ENCODE assay signal across 8 cellular contexts in the genomic region with DNA sequence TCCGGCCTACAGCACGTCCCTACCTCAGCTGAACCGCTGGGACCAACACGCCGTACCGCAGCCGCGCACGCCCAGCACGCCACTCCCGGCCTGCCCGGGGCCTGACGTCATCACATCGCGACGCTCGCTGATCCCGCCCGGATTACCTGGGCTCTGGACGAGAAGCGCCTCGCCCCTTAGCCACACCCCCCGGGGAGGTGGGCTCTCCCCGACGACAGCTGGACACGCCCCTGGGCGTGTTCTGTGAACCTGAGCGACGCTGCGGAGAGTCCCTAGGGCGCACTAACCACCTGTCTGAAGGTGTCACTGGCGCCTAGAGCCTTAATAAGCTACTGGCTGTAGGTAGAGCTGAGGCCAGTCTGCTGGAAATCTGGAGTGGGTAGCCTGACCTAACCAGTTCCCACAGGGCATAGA. TPM values are rescaled to one million over a fixed set of nuclear protein-coding genes. Genes with fewer than 3 reads are reported as not detected.
A peak's percentile ranks its signal among the peaks of the same experiment; 100 is the strongest.
DNase-seq lines count a peak whose midpoint lies in the region; ATAC-seq, FAIRE-seq and TF ChIP-seq lines count a peak whose summit lies in the region.
"Not testable (repeated sequence)": the region's sequence is repeated elsewhere in the genome, so short reads cannot be mapped to it uniquely, and the experiment has no call there.

Gene ZNG1A, minus strand, starts transcription at position 87 of the 414 bp plus-strand sequence. CDS start 87 bp downstream, outside the sequence.

- not testable (repeated sequence) for H3K9me3 ChIP-seq in SU-DHL-6 (ENCODE audit: insufficient read depth, low read length); ectodermal cell (ENCODE audit: control insufficient read depth, low read length); kidney (ENCODE audit: control insufficient read depth in 1 of 2, low read length in 2 of 2)

- not testable (repeated sequence) for H3K9me2 ChIP-seq in SU-DHL-6 (replicated peaks; ENCODE audit: insufficient read depth, low read length)

- ATAC-seq in stimulated activated naive CD8-positive, alpha-beta T cell treated with anti-CD3 and anti-CD28 coated beads, Interleukin-15, Interleukin-2, amounts not matched to agents 100 U/mL and 50 U/mL, for 24 hours: not testable (repeated sequence)

- not testable (repeated sequence) for H3K36me3 ChIP-seq in SU-DHL-6 (ENCODE audit: low read length); ectodermal cell (ENCODE audit: control insufficient read depth, insufficient read depth, low read length); kidney (ENCODE audit: control insufficient read depth in 1 of 2, insufficient read depth in 2 of 2, low read length in 2 of 2)

- not testable (repeated sequence) for H3K79me2 ChIP-seq in SU-DHL-6 (ENCODE audit: insufficient read depth, low read length)

- H3K4me3 ChIP-seq in SU-DHL-6 (ENCODE audit: insufficient read depth, low read length, poor library complexity, severe bottlenecking) (peak within 1 kb of the TSS; percentile 52), ectodermal cell (ENCODE audit: insufficient read depth, low read depth, low read length) (peak within 1 kb of the TSS; percentile 46)
- not testable (repeated sequence) for H3K4me3 ChIP-seq in kidney (ENCODE audit: low read length in 2 of 2)

- not testable (repeated sequence) for H4K20me1 ChIP-seq in SU-DHL-6 (ENCODE audit: low read depth, low read length)

- WGBS in ectodermal cell, 2 experiments: 0% methylated on average over 18 to 20 of the region's 32 CpGs

- TF ChIP-seq CTCF in SU-DHL-6 (IDR thresholded peaks at IDR 0.05; ENCODE audit: insufficient read depth, low read length, poor library complexity, severe bottlenecking); kidney (IDR thresholded peaks at IDR 0.05; ENCODE audit: borderline replicate concordance, extremely low read depth, insufficient read depth): not testable (repeated sequence)

- H3K27me3 ChIP-seq in SU-DHL-6 (ENCODE audit: low read length); ectodermal cell (ENCODE audit: control insufficient read depth, insufficient read depth, low read length, poor library complexity, severe bottlenecking): not testable (repeated sequence)

- H2AFZ ChIP-seq in SU-DHL-6 (ENCODE audit: low read depth, low read length, severe bottlenecking): not testable (repeated sequence)

- H3K4me2 ChIP-seq in SU-DHL-6 (ENCODE audit: low read depth, low read length, poor library complexity, severe bottlenecking): peak within 1 kb of the TSS; percentile 82

- not testable (repeated sequence) for FAIRE-seq in kidney (lab: Jason Lieb, UNC)

- intact Hi-C loops in kidney (cut with DNase I): not testable (repeated sequence)

- DNase-seq in Caki2 (ENCODE audit: low read depth); kidney: not testable (repeated sequence)
- DNase-seq in NCI-H1048 (lab: John Stamatoyannopoulos, UW) (peak; percentile 37), retina (peak; percentile 1)
- DNase-seq in activated T-cell treated with anti-CD3 and anti-CD28 coated beads, Interleukin-2, amount 50 U/mL, for 48 hours: peak; percentile 80 to 83
- DNase-seq in stimulated activated naive CD8-positive, alpha-beta T cell treated with anti-CD3 and anti-CD28 coated beads, Interleukin-15, Interleukin-2, amounts not matched to agents 100 U/mL and 50 U/mL, for 24 hours: peak; percentile 72

- in situ Hi-C loops in Caki2 (cut with HindIII; ENCODE audit: low pct_unique_long_range_greater_than_20kb, low sequenced_read_pairs): not testable (repeated sequence)

- peak within 1 kb of the TSS; percentile 40; the same call in 1 of the 2 replicates for H3K9ac ChIP-seq in SU-DHL-6 (ENCODE audit: low read length)
- not testable (repeated sequence) for H3K9ac ChIP-seq in kidney (ENCODE audit: low read length in 2 of 2)

- H3K27ac ChIP-seq in SU-DHL-6 (ENCODE audit: low read depth, low read length): peak within 1 kb of the TSS; percentile 37; the same call in 1 of the 2 replicates
- not testable (repeated sequence) for H3K27ac ChIP-seq in ectodermal cell (ENCODE audit: insufficient read depth, low read depth, low read length, poor library complexity, severe bottlenecking); kidney (ENCODE audit: low read depth in 2 of 2, low read length in 2 of 2)

- not testable (repeated sequence) for H3F3A ChIP-seq in SU-DHL-6 (ENCODE audit: insufficient read depth)

- H3K4me1 ChIP-seq in ectodermal cell (ENCODE audit: control insufficient read depth, insufficient read depth, low read length); kidney (ENCODE audit: control insufficient read depth in 1 of 2, insufficient read depth in 1 of 2, low read depth in 1 of 2, low read length in 2 of 2): not testable (repeated sequence)

RNA-seq across cellular contexts. Expression of gene ZNG1A, which starts in this region (rescaled TPM):
- 5.1 and 13.7 TPM in 2 replicates for total RNA-seq in Caki2 (2014; rRNA removed; shearing (Covaris generic); ENCODE audit: low replicate concordance)
- 71.1 TPM for polyA plus RNA-seq in ectodermal cell (2013, experiment 1 of 4)
- 79.2 TPM for polyA plus RNA-seq in ectodermal cell (2013, experiment 2 of 4)
- 51.6 TPM for polyA plus RNA-seq in ectodermal cell (2013, experiment 3 of 4)
- polyA plus RNA-seq in ectodermal cell (2013, experiment 4 of 4): 53.5 TPM
- 32.7 TPM for total RNA-seq in kidney
- polyA plus RNA-seq in kidney (ENCODE audit: insufficient read depth, low read depth, low replicate concordance): 58.0 TPM
